In the genomic region with DNA sequence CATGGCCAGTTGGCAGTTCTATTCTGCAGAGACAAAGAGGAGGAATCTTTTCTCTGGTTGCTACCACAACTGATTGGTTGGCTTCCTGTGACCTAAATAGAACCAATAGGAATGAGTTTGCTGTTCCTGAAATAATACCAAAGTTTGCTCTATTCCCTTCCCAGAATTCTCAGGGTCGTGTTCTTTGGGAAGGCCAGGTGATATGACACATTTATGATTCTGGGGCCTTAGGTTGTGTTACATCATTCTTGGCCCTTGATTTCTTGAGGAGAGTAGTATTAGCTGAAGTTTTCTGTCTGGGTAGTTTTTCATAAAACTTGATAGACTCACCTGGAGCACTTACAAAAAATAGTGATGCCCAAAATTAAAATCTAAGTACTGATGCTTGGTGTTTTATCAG, we compare ENCODE assay signal across 17 cellular contexts.
"Had no signal": no experiment of that assay in that cellular context is flagged by ENCODE, and none has a peak within 500 bp of the region (broad histone marks: within the 10 kb centered on the region; RNA-seq: fewer than 3 reads in every experiment).

No MANE protein-coding gene starts in this region.

- H3K4me1 ChIP-seq: suprapubic skin, tibial nerve had no signal

- H3K27ac ChIP-seq: epithelial cell of prostate, heart left ventricle, neutrophil, ovary, prostate gland, suprapubic skin, tibial nerve had no signal

- H3K36me3 ChIP-seq: heart left ventricle, neutrophil, ovary, prostate gland, suprapubic skin, tibial nerve had no signal

- H3K9me3 ChIP-seq: heart left ventricle, neutrophil, ovary, prostate gland, suprapubic skin, tibial nerve had no signal

- ATAC-seq: stimulated activated naive CD8-positive, alpha-beta T cell treated with anti-CD3 and anti-CD28 coated beads, Interleukin-15, amount 100 ng/mL, for 72 hours had no signal

- H3K4me3 ChIP-seq: heart left ventricle, ovary, prostate gland, suprapubic skin, tibial nerve had no signal

- DNase-seq: activated CD4-positive, alpha-beta memory T cell treated with anti-CD3 and anti-CD28 coated beads for 36 hours; activated CD4-positive, alpha-beta T cell treated with anti-CD3 and anti-CD28 coated beads for 48 hours; activated gamma-delta T cell treated with Interleukin-2 at 50 U/mL for 16 hours; activated naive CD8-positive, alpha-beta T cell treated with anti-CD3 and anti-CD28 coated beads, Interleukin-2, amount 10 ng/mL, durations not matched to agents 7 days and 5 days; heart left ventricle; ovary; right cardiac atrium; stimulated activated CD4-positive, alpha-beta T cell treated with anti-CD3 and anti-CD28 coated beads, Interleukin-12 subunit alpha, Interleukin-12 subunit beta, amount 100 ng/mL, for 4 hours; stimulated activated naive CD8-positive, alpha-beta T cell treated with anti-CD3 and anti-CD28 coated beads, Interleukin-15, amount 100 ng/mL, for 72 hours; SW 1271 had no signal

- FAIRE-seq: keratinocyte, urothelium cell line had no signal

- H3K27me3 ChIP-seq: heart left ventricle, neutrophil, ovary, suprapubic skin, tibial nerve had no signal
